ENCODE assay signal across 12 cellular contexts in the genomic region with DNA sequence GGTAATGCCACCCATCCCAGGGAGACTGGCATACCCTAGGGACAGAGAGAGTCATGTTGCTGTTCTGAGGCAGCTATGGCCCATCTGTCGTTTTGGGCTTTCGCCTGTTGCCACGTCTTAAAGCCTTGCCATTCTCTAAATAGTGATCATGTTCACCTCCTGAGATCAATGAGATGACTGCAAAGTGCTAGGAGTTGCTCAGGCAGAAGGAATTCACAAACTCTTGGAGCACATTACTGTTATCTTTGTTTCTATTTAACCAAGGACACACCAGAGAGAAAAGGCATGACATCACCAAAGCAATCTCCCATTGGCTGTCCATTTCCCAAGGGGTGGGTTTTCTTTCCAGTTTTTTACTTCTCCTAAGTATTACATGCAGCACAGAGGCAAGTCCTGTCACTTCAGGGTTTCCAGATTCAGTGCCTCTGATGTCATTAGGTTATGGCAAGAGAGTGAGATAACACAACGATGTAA. TPM values are rescaled to one million over a fixed set of nuclear protein-coding genes. Genes with fewer than 3 reads are reported as not detected.
DNase-seq lines count a peak whose midpoint lies in the region; ATAC-seq, FAIRE-seq and TF ChIP-seq lines count a peak whose summit lies in the region.
"Had no signal": no experiment of that assay in that cellular context is flagged by ENCODE, and none has a peak within 500 bp of the region (broad histone marks: within the 10 kb centered on the region; RNA-seq: fewer than 3 reads in every experiment).

No MANE protein-coding gene starts in this region.

- POLR2A ChIA-PET in A549 (lab: Yijun Ruan, JAX), result no interaction called here
- POLR2A ChIA-PET in HEK293T (lab: Yijun Ruan, JAX), result interaction anchor here (1.0 to 2.8 kb wide), 3 partner anchors 13 to 578 kb away, joined by 3 to 17 read pairs (median 5); a partner anchor contains a TSS

- no peak for TF ChIP-seq POLR2A in A549 (IDR thresholded peaks at IDR 0.05; ENCODE audit: low read length)
- no peak for TF ChIP-seq POLR2A in body of pancreas (IDR thresholded peaks at IDR 0.05)

- no peak for TF ChIP-seq EP300 in A549 (IDR thresholded peaks at IDR 0.05)

- H3K27me3 ChIP-seq in body of pancreas, result no peaks in the 10 kb centered on the region
- H3K27me3 ChIP-seq: neural progenitor cell had no signal

- H3K9me3 ChIP-seq in A549 (no peaks in the 10 kb centered on the region), body of pancreas (no peaks in the 10 kb centered on the region)

- DNase-seq in A549 (ENCODE audit: low read depth in 1 of 2, low spot score in 1 of 2), result peak; percentile 47 to 76
- peak; percentile 60 for DNase-seq in HEK293T (ENCODE audit: extremely low spot score)
- no peak for DNase-seq in body of pancreas
- peak; percentile 88 for DNase-seq in islet precursor cell
- DNase-seq in GM19238 (ENCODE audit: insufficient read length, low spot score), result no peak
- DNase-seq in GM19239 (ENCODE audit: insufficient read length, low spot score), result no peak
- no peak for DNase-seq in NCI-H524 treated with DMSO at 0.1 percent for 48 hours (lab: John Stamatoyannopoulos, UW)
- DNase-seq in activated effector memory CD4-positive, alpha-beta T cell treated with anti-CD3 and anti-CD28 coated beads, Interleukin-2, amount 50 U/mL, for 16 hours, result no peak
- DNase-seq: NCI-H2029 treated with DMSO at 0.1 percent for 48 hours; stimulated activated naive CD4-positive, alpha-beta T cell treated with Interleukin-2 at 50 U/mL for 16 hours; T-helper 2 cell had no signal

- FAIRE-seq in A549 (lab: Jason Lieb, UNC) (no peak), GM19239 (lab: Jason Lieb, UNC) (no peak)

- WGBS in A549 (ENCODE audit: missing lambda C conversion rate), result 31% methylated on average over 4 of the region's 4 CpGs
- 30 to 43% methylated on average over 4 of the region's 4 CpGs for WGBS in body of pancreas, 2 donors

- no peak for TF ChIP-seq CTCF in A549 (IDR thresholded peaks at IDR 0.05)
- no peak for TF ChIP-seq CTCF in body of pancreas (IDR thresholded peaks at IDR 0.05)

- no peak for TF ChIP-seq RAD21 in A549 (conservative IDR thresholded peaks at IDR 0.05 in 1 of 2, IDR thresholded peaks at IDR 0.05 in 1 of 2)

- H3K4me3 ChIP-seq in A549 (no peak overlapping the region), body of pancreas (no peak overlapping the region)
- H3K4me3 ChIP-seq: neural progenitor cell had no signal

- H3K36me3 ChIP-seq in body of pancreas (replicated peaks in 1 of 2; ENCODE audit: insufficient read depth in 1 of 2, low read depth in 2 of 2), result no peaks in the 10 kb centered on the region
- H3K36me3 ChIP-seq: neural progenitor cell had no signal

- CTCF ChIA-PET in A549 (lab: Yijun Ruan, JAX), result interaction anchor here (0.6 to 1.6 kb wide), 3 partner anchors 10 to 59 kb away, joined by 3 to 6 read pairs (median 3); no protein-coding TSS in a partner anchor
- CTCF ChIA-PET in HEK293T (lab: Yijun Ruan, JAX), result interaction anchor here (0.6 to 2.0 kb wide), 5 partner anchors 10 to 767 kb away, joined by 3 to 8 read pairs (median 3); no protein-coding TSS in a partner anchor

- ATAC-seq in A549, result peak; percentile 69 to 81
- ATAC-seq in body of pancreas, result peak; percentile 87

- peaks cover 63% of the 10 kb centered on the region for H3K4me1 ChIP-seq in A549
- peaks cover 10% of the 10 kb centered on the region for H3K4me1 ChIP-seq in body of pancreas

- intact Hi-C loops in body of pancreas (cut with DNase I), result no loop called here

- H3K4me2 ChIP-seq in A549, result peak overlapping the region; percentile 65
- H3K4me2 ChIP-seq: neural progenitor cell had no signal

- H3K27ac ChIP-seq in A549, result peak overlapping the region; percentile 53 to 81
- peak overlapping the region in 1 of 4 donors; percentile 23 for H3K27ac ChIP-seq in body of pancreas
- H3K27ac ChIP-seq: neural progenitor cell had no signal

TF ChIP-seq in A549, 52 proteins besides CTCF, POLR2A, EP300 and RAD21:
- TF ChIP-seq GATA3 (IDR thresholded peaks at IDR 0.05; ENCODE audit: borderline replicate concordance) (peak; percentile 20; the same call in 1 of the 2 replicates), CHD4 (IDR thresholded peaks at IDR 0.05; ENCODE audit: borderline replicate concordance) (no peak), HOXB13 (CRISPR knock-in tag; IDR thresholded peaks at IDR 0.05; ENCODE audit: low read depth) (no peak), PHF8 (IDR thresholded peaks at IDR 0.05; ENCODE audit: borderline replicate concordance, low read depth) (no peak), SREBF2 (IDR thresholded peaks at IDR 0.05) (no peak)

TF ChIP-seq in HEK293T, 16 proteins besides CTCF, POLR2A, EP300 and RAD21:
- TF ChIP-seq FOXA1 (IDR thresholded peaks at IDR 0.05) (no peak), TARDBP (IDR thresholded peaks at IDR 0.05) (no peak)
- TF ChIP-seq, protein P1, sequence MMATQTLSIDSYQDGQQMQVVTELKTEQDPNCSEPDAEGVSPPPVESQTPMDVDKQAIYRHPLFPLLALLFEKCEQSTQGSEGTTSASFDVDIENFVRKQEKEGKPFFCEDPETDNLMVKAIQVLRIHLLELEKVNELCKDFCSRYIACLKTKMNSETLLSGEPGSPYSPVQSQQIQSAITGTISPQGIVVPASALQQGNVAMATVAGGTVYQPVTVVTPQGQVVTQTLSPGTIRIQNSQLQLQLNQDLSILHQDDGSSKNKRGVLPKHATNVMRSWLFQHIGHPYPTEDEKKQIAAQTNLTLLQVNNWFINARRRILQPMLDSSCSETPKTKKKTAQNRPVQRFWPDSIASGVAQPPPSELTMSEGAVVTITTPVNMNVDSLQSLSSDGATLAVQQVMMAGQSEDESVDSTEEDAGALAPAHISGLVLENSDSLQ (IDR thresholded peaks at IDR 0.05), result peak; percentile 45; the same call in 1 of the 2 replicates
TF ChIP-seq in HEK293T: peak in this region for 1.

RNA-seq across cellular contexts. Expression of a gene that starts 37.1 kb away (rescaled TPM):
- 30.6 and 41.3 TPM in 2 replicates for polyA plus RNA-seq in A549 (2011; rRNA removed)
- polyA plus RNA-seq in A549 (2012; cell fraction: cytosol; rRNA removed), result 9.1 and 12.1 TPM in 2 replicates
- 5.3 and 12.2 TPM in 2 replicates for polyA plus RNA-seq in A549 (2012; cell fraction: nucleus; rRNA removed)
- 39.1 to 43.4 TPM (median 39.3 TPM) in 3 replicates for polyA plus RNA-seq in A549 (2017; fragmentation: RNase III; extraction: RNeasy Plus Mini Kit Qiagen cat#74134 plus additional on column Dnase treatment)
- polyA minus RNA-seq in A549 (2011; rRNA and poly(A)+ RNA removed), result 41.5 and 42.8 TPM in 2 replicates
- total RNA-seq in body of pancreas, result 10 to 100 TPM; 21.8 to 34.8 TPM

Comparison
In these comparisons a context has a peak if more than half of its experiments do, and no peak if none do; other contexts are left out.
1. DNase-seq: peak in A549 (2 of 2), HEK293T (single experiment) and islet precursor cell (single experiment); none in body of pancreas (0 of 4), GM19238 (single experiment), GM19239 (single experiment), NCI-H524 treated with DMSO at 0.1 percent for 48 hours (single experiment) and activated effector memory CD4-positive, alpha-beta T cell treated with anti-CD3 and anti-CD28 coated beads, Interleukin-2, amount 50 U/mL, for 16 hours (single experiment).